8 cellular contexts compared by ENCODE assay signal in the genomic region with DNA sequence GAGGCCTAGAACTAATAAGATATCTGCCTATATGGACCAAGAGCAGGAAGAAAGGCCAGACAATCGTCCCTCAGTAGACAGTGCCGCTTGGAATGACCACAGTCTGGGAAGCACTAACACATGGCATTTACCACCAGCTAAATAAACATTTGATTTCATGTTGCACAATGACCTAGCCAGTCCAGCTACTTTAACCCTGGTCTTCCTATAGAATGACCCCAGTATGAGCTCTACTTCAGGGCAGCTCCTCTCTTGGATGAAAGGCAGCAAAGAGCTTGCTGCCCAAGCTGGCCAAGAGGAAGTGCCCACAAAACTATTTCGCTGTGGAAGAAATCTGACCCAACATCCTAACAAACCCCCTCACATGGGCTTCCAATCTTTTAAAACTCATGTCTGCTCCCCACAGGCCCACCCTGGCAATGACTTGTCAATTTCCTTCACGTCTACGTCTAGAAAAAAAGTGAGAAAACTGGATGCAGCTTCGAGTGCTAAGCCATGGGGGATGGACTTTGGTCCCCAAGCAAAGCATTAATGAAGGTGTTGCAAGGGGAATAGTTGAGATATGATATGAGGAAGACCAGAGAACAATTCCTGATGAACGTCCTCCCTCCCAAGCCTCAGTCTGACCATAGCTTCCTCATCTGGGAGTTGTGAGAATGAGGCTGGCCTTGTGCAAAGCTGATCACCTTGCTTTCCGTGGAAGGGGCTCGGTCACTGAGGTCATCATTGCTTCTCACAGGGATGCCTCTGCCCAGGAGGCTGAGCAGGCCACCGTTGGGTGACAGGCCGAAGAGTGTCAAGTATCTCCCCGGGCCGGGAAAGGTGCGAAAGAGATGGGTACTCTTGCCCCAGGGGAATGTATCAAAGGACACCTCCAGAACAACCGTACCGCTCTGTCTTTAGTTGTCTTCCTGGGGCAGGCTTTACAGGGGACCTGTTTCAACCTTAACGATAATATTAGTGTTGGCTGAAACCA. TPM values are rescaled to one million over a fixed set of nuclear protein-coding genes. Genes with fewer than 3 reads are reported as not detected.
DNase-seq lines count a peak whose midpoint lies in the region; ATAC-seq and TF ChIP-seq lines count a peak whose summit lies in the region.

No MANE protein-coding gene starts in this region.

- H3K36me3 ChIP-seq in hepatocyte (replicated peaks; ENCODE audit: insufficient read depth, low read depth): no peaks in the 10 kb centered on the region

- no peaks in the 10 kb centered on the region for H4K20me1 ChIP-seq in hepatocyte (ENCODE audit: insufficient read depth, poor library complexity, severe bottlenecking)

- CTCF ChIA-PET in CD4-positive, alpha-beta T cell (lab: Charles Lee): interaction anchor here (0.9 to 3.0 kb wide), 2 partner anchors 21 to 262 kb away, joined by 3 to 21 read pairs; a partner anchor contains a TSS

- whole genome bisulfite sequencing in hepatocyte (ENCODE audit: low lambda C conversion rate, missing lambda C conversion rate): 49% methylated on average over 17 of the region's 17 CpGs

- POLR2A ChIA-PET in CD4-positive, alpha-beta T cell (lab: Charles Lee): interaction anchor here (0.6 to 4.1 kb wide), 12 partner anchors 21 to 597 kb away, joined by 3 to 68 read pairs (median 6); a partner anchor contains a TSS

- peak overlapping the region; percentile 96 for H2AFZ ChIP-seq in hepatocyte

- no peak for ATAC-seq in CD4-positive, alpha-beta T cell (ENCODE audit: poor library complexity)
- peak; percentile 2 for ATAC-seq in HG02798 (IDR thresholded peaks at IDR 0.05; ENCODE audit: poor library complexity, unreplicated experiment)
- peak; percentile 3 for ATAC-seq in activated T-helper 17 cell treated with anti-CD3 and anti-CD28 coated beads, Interleukin-2, amount 50 U/mL, for 72 hours (replicated peaks)

- H3K9me3 ChIP-seq in CD4-positive, alpha-beta T cell (ENCODE audit: control insufficient read depth, low read length): no peaks in the 10 kb centered on the region
- no peaks in the 10 kb centered on the region for H3K9me3 ChIP-seq in hepatocyte (ENCODE audit: low read depth)

- H3K4me3 ChIP-seq in hepatocyte: peak overlapping the region; percentile 86

- H3K4me2 ChIP-seq in hepatocyte: peak overlapping the region; percentile 93

- H3K27ac ChIP-seq in CD4-positive, alpha-beta T cell (ENCODE audit: low read depth, low read length): peak overlapping the region; percentile 71
- peak overlapping the region; percentile 85 for H3K27ac ChIP-seq in hepatocyte

- H3K4me3 Mint-ChIP-seq in CD4-positive, alpha-beta T cell: peak overlapping the region; percentile 95
- H3K4me3 Mint-ChIP-seq in activated T-helper 17 cell treated with anti-CD3 and anti-CD28 coated beads, Interleukin-2, amount 50 U/mL, for 72 hours: peak overlapping the region; percentile 93

- H3K79me2 ChIP-seq in hepatocyte: peaks cover 17% of the 10 kb centered on the region

- peak overlapping the region; percentile 78 for H3K27ac Mint-ChIP-seq in CD4-positive, alpha-beta T cell
- H3K27ac Mint-ChIP-seq in activated T-helper 17 cell treated with anti-CD3 and anti-CD28 coated beads, Interleukin-2, amount 50 U/mL, for 72 hours: peak overlapping the region; percentile 100

- H3K27me3 Mint-ChIP-seq in CD4-positive, alpha-beta T cell: no peaks in the 10 kb centered on the region
- H3K27me3 Mint-ChIP-seq in activated T-helper 17 cell treated with anti-CD3 and anti-CD28 coated beads, Interleukin-2, amount 50 U/mL, for 72 hours: no peaks in the 10 kb centered on the region

- TF ChIP-seq CTCF in CD4-positive, alpha-beta T cell (IDR thresholded peaks at IDR 0.05): no peak
- no peak for TF ChIP-seq CTCF in hepatocyte (IDR thresholded peaks at IDR 0.05; ENCODE audit: poor library complexity)

- no peaks in the 10 kb centered on the region for H3K9me3 Mint-ChIP-seq in CD4-positive, alpha-beta T cell
- H3K9me3 Mint-ChIP-seq in activated T-helper 17 cell treated with anti-CD3 and anti-CD28 coated beads, Interleukin-2, amount 50 U/mL, for 72 hours: no peaks in the 10 kb centered on the region

- no peak for DNase-seq in CD4-positive, alpha-beta T cell
- DNase-seq in hepatocyte (ENCODE audit: low spot score): peak; percentile 36
- DNase-seq in stimulated activated CD8-positive, alpha-beta memory T cell treated with anti-CD3 and anti-CD28 coated beads, Interleukin-4, amount 100 ng/mL, for 48 hours: peak; percentile 44
- no peak for DNase-seq in LoVo (ENCODE audit: low spot score)
- no peak for DNase-seq in NCI-H2196 (lab: John Stamatoyannopoulos, UW; ENCODE audit: unreplicated experiment)
- DNase-seq in medulla oblongata (ENCODE audit: extremely low spot score): no peak

- H3K27me3 ChIP-seq in CD4-positive, alpha-beta T cell (ENCODE audit: control insufficient read depth, insufficient read depth, low read length): no peaks in the 10 kb centered on the region
- H3K27me3 ChIP-seq in hepatocyte: no peaks in the 10 kb centered on the region

- H3K9me2 ChIP-seq in hepatocyte (replicated peaks; ENCODE audit: insufficient read depth): no peaks in the 10 kb centered on the region

- peaks cover 40% of the 10 kb centered on the region for H3K4me1 Mint-ChIP-seq in CD4-positive, alpha-beta T cell (ENCODE audit: low read depth)
- H3K4me1 Mint-ChIP-seq in activated T-helper 17 cell treated with anti-CD3 and anti-CD28 coated beads, Interleukin-2, amount 50 U/mL, for 72 hours: peaks cover 22% of the 10 kb centered on the region

- H3K36me3 Mint-ChIP-seq in CD4-positive, alpha-beta T cell (ENCODE audit: low read depth): peaks cover 8% of the 10 kb centered on the region
- no peaks in the 10 kb centered on the region for H3K36me3 Mint-ChIP-seq in activated T-helper 17 cell treated with anti-CD3 and anti-CD28 coated beads, Interleukin-2, amount 50 U/mL, for 72 hours (ENCODE audit: low read depth)

- intact Hi-C loops in CD4-positive, alpha-beta T cell (cut with DNase I, micrococcal nuclease): loop anchor here (1.0 to 5.0 kb wide), 7 partner anchors 21 to 805 kb away; a partner anchor contains a TSS

- H3K4me1 ChIP-seq in hepatocyte (ENCODE audit: insufficient read depth): peaks cover 9% of the 10 kb centered on the region

RNA-seq across cellular contexts. Expression of a gene that starts 1.0 kb away (rescaled TPM):
- total RNA-seq in CD4-positive, alpha-beta T cell: under 1 TPM; 0.41 to 0.78 TPM
- 10 to 100 TPM; 13.4 to 33.7 TPM for total RNA-seq in activated T-helper 17 cell treated with anti-CD3 and anti-CD28 coated beads, Interleukin-2, amount 50 U/mL, for 72 hours
- 59.1 and 61.3 TPM in 2 replicates for total RNA-seq in hepatocyte
- polyA plus RNA-seq in hepatocyte: 38.0 and 46.0 TPM in 2 replicates

RNA-seq across cellular contexts. Expression of a gene that starts 21.0 kb away (rescaled TPM):
- 100 to 1,000 TPM; 182 TPM for total RNA-seq in CD4-positive, alpha-beta T cell
- total RNA-seq in activated T-helper 17 cell treated with anti-CD3 and anti-CD28 coated beads, Interleukin-2, amount 50 U/mL, for 72 hours: 100 to 1,000 TPM; 107 to 158 TPM
- 58.7 and 60.9 TPM in 2 replicates for total RNA-seq in hepatocyte
- polyA plus RNA-seq in hepatocyte: 41.7 and 45.3 TPM in 2 replicates

RNA-seq across cellular contexts. Expression of a gene that starts 50.0 kb away (rescaled TPM):
- 10 to 100 TPM; 47.4 to 48.3 TPM for total RNA-seq in CD4-positive, alpha-beta T cell
- total RNA-seq in activated T-helper 17 cell treated with anti-CD3 and anti-CD28 coated beads, Interleukin-2, amount 50 U/mL, for 72 hours: 10 to 100 TPM; 23.1 to 44.5 TPM
- total RNA-seq in hepatocyte: 29.7 and 33.9 TPM in 2 replicates
- polyA plus RNA-seq in hepatocyte: 9.0 and 10.8 TPM in 2 replicates

Comparison
In these comparisons a context has a peak if more than half of its experiments do, and no peak if none do; other contexts are left out.
1. DNase-seq: peak in hepatocyte (single experiment) and stimulated activated CD8-positive, alpha-beta memory T cell treated with anti-CD3 and anti-CD28 coated beads, Interleukin-4, amount 100 ng/mL, for 48 hours (single experiment); none in CD4-positive, alpha-beta T cell (0 of 10), LoVo (single experiment), NCI-H2196 (single experiment) and medulla oblongata (single experiment).
2. RNA of a gene that starts 1.0 kb away (total RNA-seq): 59.1 to 61.3 TPM in hepatocyte and 13.4 to 33.7 TPM in activated T-helper 17 cell treated with anti-CD3 and anti-CD28 coated beads, Interleukin-2, amount 50 U/mL, for 72 hours; 0.41 to 0.78 TPM in CD4-positive, alpha-beta T cell; every median in the first group is over 4 times any median in the second.